In the genomic region with DNA sequence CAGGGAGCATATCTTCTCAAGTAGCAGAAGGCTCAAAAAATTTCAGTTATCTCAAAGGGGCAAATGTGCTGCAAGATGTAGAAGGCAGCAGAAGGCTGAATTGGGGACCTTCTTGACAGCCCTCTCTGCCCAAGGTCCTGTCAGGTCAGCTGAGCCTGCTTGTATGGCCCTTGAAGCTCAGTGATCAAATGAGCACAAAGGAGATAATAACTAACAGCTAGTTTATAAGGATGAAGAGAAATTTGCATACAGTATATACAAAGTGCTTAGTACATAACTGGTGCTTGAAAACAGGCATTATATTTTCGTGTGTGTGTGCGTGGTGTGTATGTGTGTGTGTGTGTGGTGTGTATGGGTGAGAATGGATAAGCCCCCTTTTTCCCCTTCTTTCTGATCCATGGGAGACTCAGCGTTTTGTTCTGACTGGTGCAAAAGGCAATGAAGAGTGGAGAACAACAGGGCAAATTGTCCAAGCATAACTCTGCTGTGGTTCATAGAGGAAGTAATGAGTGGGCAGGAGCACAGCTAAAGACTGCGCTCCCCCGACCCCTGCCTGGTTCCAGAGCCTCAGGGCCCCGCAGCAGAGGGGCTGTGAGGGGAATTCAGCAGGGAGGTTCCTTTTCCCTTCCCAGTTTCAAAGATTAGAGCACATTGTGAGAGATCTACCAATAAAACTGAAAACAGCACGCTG, we compare ENCODE assay signal across 17 cellular contexts.
DNase-seq lines count a peak whose midpoint lies in the region; ATAC-seq and TF ChIP-seq lines count a peak whose summit lies in the region.
"Had no signal": no experiment of that assay in that cellular context is flagged by ENCODE, and none has a peak within 500 bp of the region (broad histone marks: within the 10 kb centered on the region; RNA-seq: fewer than 3 reads in every experiment).

No MANE protein-coding gene starts in this region.

- no peaks in the 10 kb centered on the region for H3K36me3 ChIP-seq in brain microvascular endothelial cell (replicated peaks)
- H3K36me3 ChIP-seq: heart right ventricle, lower lobe of right lung, ovary had no signal

- H3K4me3 Mint-ChIP-seq in nephron progenitor cell = no peak overlapping the region
- H3K4me3 Mint-ChIP-seq: CD14-positive monocyte; stimulated activated effector memory CD8-positive, alpha-beta T cell treated with anti-CD3 and anti-CD28 coated beads, Interleukin-12 subunit alpha, Interleukin-12 subunit beta, amount 100 ng/mL, for 72 hours had no signal

- POLR2A ChIA-PET in GM10248 (lab: Yijun Ruan, JAX) = no interaction called here

- H3K27me3 ChIP-seq in brain microvascular endothelial cell (replicated peaks) = no peaks in the 10 kb centered on the region
- H3K27me3 ChIP-seq: heart right ventricle, ovary had no signal

- no peaks in the 10 kb centered on the region for H3K27me3 Mint-ChIP-seq in nephron progenitor cell (ENCODE audit: low read depth, poor library complexity)

- CTCF ChIA-PET in GM10248 (lab: Yijun Ruan, JAX) = no interaction called here

- H3K9me3 Mint-ChIP-seq in nephron progenitor cell = peaks cover 9% of the 10 kb centered on the region

- DNase-seq in nephron progenitor cell = no peak
- no peak for DNase-seq in NCI-H2029 treated with DMSO at 0.1 percent for 48 hours (lab: John Stamatoyannopoulos, UW)
- no peak for DNase-seq in GM10248 (ENCODE audit: extremely low spot score)
- no peak for DNase-seq in AG08396 (ENCODE audit: low spot score)
- DNase-seq in brain microvascular endothelial cell = no peak
- DNase-seq: activated CD4-positive, CD25-positive, alpha-beta regulatory T cell treated with anti-CD3 and anti-CD28 coated beads, Interleukin-2, amount 50 U/mL, for 72 hours; GDM1; heart right ventricle; lower lobe of right lung; NCI-H1417; ovary had no signal

- TF ChIP-seq CTCF in nephron progenitor cell (IDR thresholded peaks at IDR 0.05) (no peak), GM10248 (IDR thresholded peaks at IDR 0.05; ENCODE audit: control extremely low read depth, extremely low read depth, low read depth, missing control alignments) (no peak), brain microvascular endothelial cell (IDR thresholded peaks at IDR 0.05; ENCODE audit: low read depth, low read length, missing control alignments) (no peak)

- ATAC-seq in GM18870 (IDR thresholded peaks at IDR 0.05; ENCODE audit: unreplicated experiment) = peak; percentile 54
- peak; percentile 81 for ATAC-seq in GM21825 (IDR thresholded peaks at IDR 0.05; ENCODE audit: unreplicated experiment)
- ATAC-seq in HG03139 (IDR thresholded peaks at IDR 0.05; ENCODE audit: unreplicated experiment) = peak; percentile 50
- ATAC-seq: heart right ventricle; lower lobe of right lung; stimulated activated effector memory CD8-positive, alpha-beta T cell treated with anti-CD3 and anti-CD28 coated beads, Interleukin-12 subunit alpha, Interleukin-12 subunit beta, amount 100 ng/mL, for 72 hours had no signal

- in situ Hi-C loops in brain microvascular endothelial cell (cut with HindIII; ENCODE audit: low pct_ligation_motif_present, low sequenced_read_pairs) = no loop called here

- H3K4me3 ChIP-seq in brain microvascular endothelial cell (ENCODE audit: low read depth, low read length) = no peak overlapping the region
- H3K4me3 ChIP-seq: heart right ventricle, lower lobe of right lung, ovary, SK-N-MC had no signal

- H3K4me1 Mint-ChIP-seq in nephron progenitor cell = peaks cover 41% of the 10 kb centered on the region
- H3K4me1 Mint-ChIP-seq: CD14-positive monocyte; stimulated activated effector memory CD8-positive, alpha-beta T cell treated with anti-CD3 and anti-CD28 coated beads, Interleukin-12 subunit alpha, Interleukin-12 subunit beta, amount 100 ng/mL, for 72 hours had no signal

- H3K36me3 Mint-ChIP-seq in nephron progenitor cell (ENCODE audit: low read depth) = peaks cover 6% of the 10 kb centered on the region
- H3K36me3 Mint-ChIP-seq: CD14-positive monocyte; stimulated activated effector memory CD8-positive, alpha-beta T cell treated with anti-CD3 and anti-CD28 coated beads, Interleukin-12 subunit alpha, Interleukin-12 subunit beta, amount 100 ng/mL, for 72 hours had no signal

- H3K27ac ChIP-seq in brain microvascular endothelial cell = no peak overlapping the region
- H3K27ac ChIP-seq: heart right ventricle, lower lobe of right lung, ovary, SK-N-MC had no signal

- peak overlapping the region; percentile 33 for H3K27ac Mint-ChIP-seq in nephron progenitor cell
- H3K27ac Mint-ChIP-seq: stimulated activated effector memory CD8-positive, alpha-beta T cell treated with anti-CD3 and anti-CD28 coated beads, Interleukin-12 subunit alpha, Interleukin-12 subunit beta, amount 100 ng/mL, for 72 hours had no signal
